Comparison of ENCODE assay signal across 19 cellular contexts in genomic region chr10:101683226-101683625, GRCh38. TPM values are rescaled to one million over a fixed set of nuclear protein-coding genes. Genes with fewer than 3 reads are reported as not detected.
DNase-seq lines count a peak whose midpoint lies in the region; ATAC-seq and TF ChIP-seq lines count a peak whose summit lies in the region.
"Had no signal": no experiment of that assay in that cellular context is flagged by ENCODE, and none has a peak within 500 bp of the region (broad histone marks: within the 10 kb centered on the region; RNA-seq: fewer than 3 reads in every experiment).

No MANE protein-coding gene starts in this region.

- in situ Hi-C loops in IMR-90 (cut with MboI; ENCODE audit: low sequenced_read_pairs): no loop called here

- H2BK120ac ChIP-seq in IMR-90 (ENCODE audit: low read depth, low read length): no peak overlapping the region

- no peak for TF ChIP-seq RAD21 in IMR-90 (IDR thresholded peaks at IDR 0.05; ENCODE audit: low read length)

- H2BK20ac ChIP-seq in IMR-90 (ENCODE audit: low read depth, low read length): no peak overlapping the region

- peaks cover 14% of the 10 kb centered on the region; the same call in 1 of the 2 replicates for H4K20me1 ChIP-seq in IMR-90 (ENCODE audit: insufficient read depth, low read length)

- no peaks in the 10 kb centered on the region for H3K27me3 Mint-ChIP-seq in dendritic cell treated with granulocyte-macrophage colony-stimulating factor and Interleukin-4, amounts not matched to agents 40 ng/mL and 50 ng/mL, for 4 days
- H3K27me3 Mint-ChIP-seq in nephron (ENCODE audit: low read depth): no peaks in the 10 kb centered on the region
- H3K27me3 Mint-ChIP-seq: T-cell had no signal

- no peak overlapping the region for H4K91ac ChIP-seq in IMR-90 (ENCODE audit: insufficient read depth, low read depth, low read length)

- H3K27ac Mint-ChIP-seq in dendritic cell treated with granulocyte-macrophage colony-stimulating factor and Interleukin-4, amounts not matched to agents 40 ng/mL and 50 ng/mL, for 4 days: peak overlapping the region; percentile 10
- peak overlapping the region in 2 of 3 experiments; percentile 21 to 66 for H3K27ac Mint-ChIP-seq in nephron
- H3K27ac Mint-ChIP-seq: T-cell had no signal

- no peak overlapping the region for H4K5ac ChIP-seq in IMR-90 (ENCODE audit: low read depth, low read length)

- no peak overlapping the region for H3K56ac ChIP-seq in IMR-90 (ENCODE audit: extremely low read depth, insufficient read depth, low read length)

- no peak overlapping the region for H3K23ac ChIP-seq in IMR-90 (ENCODE audit: low read depth, low read length)

- no peaks in the 10 kb centered on the region for H3K9me3 Mint-ChIP-seq in dendritic cell treated with granulocyte-macrophage colony-stimulating factor and Interleukin-4, amounts not matched to agents 40 ng/mL and 50 ng/mL, for 4 days
- no peaks in the 10 kb centered on the region for H3K9me3 Mint-ChIP-seq in nephron
- H3K9me3 Mint-ChIP-seq: T-cell had no signal

- dilution Hi-C loops in IMR-90 (cut with HindIII; ENCODE audit: low sequenced_read_pairs, unreplicated experiment): no loop called here

- H3K27me3 ChIP-seq in IMR-90 (ENCODE audit: control insufficient read depth, insufficient read depth, low read length) (no peaks in the 10 kb centered on the region), right atrium auricular region (no peaks in the 10 kb centered on the region)
- H3K27me3 ChIP-seq: foreskin keratinocyte had no signal

- TF ChIP-seq POLR2A in IMR-90 (IDR thresholded peaks at IDR 0.05; ENCODE audit: low read depth, low read length) (no peak), lower leg skin (IDR thresholded peaks at IDR 0.05) (no peak)

- H3K4me1 ChIP-seq in IMR-90 (ENCODE audit: control insufficient read depth, insufficient read depth, low read length): peaks cover 11% of the 10 kb centered on the region; the same call in 1 of the 2 replicates
- peaks cover 0 to 26% of the 10 kb centered on the region in 2 donors for H3K4me1 ChIP-seq in right atrium auricular region

- H2AFZ ChIP-seq in IMR-90 (replicated peaks; ENCODE audit: low read length, poor library complexity): no peak overlapping the region

- no peak overlapping the region for H2BK15ac ChIP-seq in IMR-90 (ENCODE audit: low read depth, low read length)

- no peak overlapping the region for H3K9ac ChIP-seq in IMR-90 (ENCODE audit: low read depth, low read length)

- no peak overlapping the region for H4K8ac ChIP-seq in IMR-90 (ENCODE audit: low read depth in 2 of 2, low read length in 2 of 2)

- peak; percentile 56 for ATAC-seq in IMR-90 (ENCODE audit: low read depth)
- ATAC-seq: foreskin keratinocyte, T-cell had no signal

- H3K4me3 ChIP-seq in IMR-90 (ENCODE audit: insufficient read depth, low read depth, low read length): no peak overlapping the region
- no peak overlapping the region for H3K4me3 ChIP-seq in right atrium auricular region
- no peak overlapping the region for H3K4me3 ChIP-seq in lower leg skin (ENCODE audit: low read depth, poor library complexity, severe bottlenecking)

- no TSS peak for BruUV-seq in IMR-90 (replicated peaks; lab: Mats Ljungman, UMichigan)

- H2AK5ac ChIP-seq in IMR-90 (ENCODE audit: low read depth, low read length): no peak overlapping the region

- H2BK5ac ChIP-seq in IMR-90 (ENCODE audit: low read depth, low read length, poor library complexity, severe bottlenecking): no peak overlapping the region

- no peak overlapping the region for H3K18ac ChIP-seq in IMR-90 (ENCODE audit: low read depth, low read length)

- no peak for TF ChIP-seq CTCF in IMR-90 (conservative IDR thresholded peaks at IDR 0.05; ENCODE audit: low read depth, low read length)
- no peak for TF ChIP-seq CTCF in nephron (IDR thresholded peaks at IDR 0.05; ENCODE audit: unreplicated experiment in 3 of 3)
- no peak for TF ChIP-seq CTCF in right atrium auricular region (IDR thresholded peaks at IDR 0.05)
- TF ChIP-seq CTCF in lower leg skin (IDR thresholded peaks at IDR 0.05): no peak

- H2AK9ac ChIP-seq in IMR-90 (replicated peaks; ENCODE audit: low read depth, low read length, poor library complexity): no peak overlapping the region

- H3K79me1 ChIP-seq in IMR-90 (ENCODE audit: low read depth in 1 of 2, low read length in 2 of 2): peaks cover 34 to 46% of the 10 kb centered on the region in 2 experiments

- intact Hi-C loops in IMR-90 (cut with micrococcal nuclease): no loop called here
- intact Hi-C loops in dendritic cell treated with granulocyte-macrophage colony-stimulating factor and Interleukin-4, amounts not matched to agents 40 ng/mL and 50 ng/mL, for 4 days (cut with micrococcal nuclease): no loop called here
- intact Hi-C loops in lower leg skin (cut with DNase I; ENCODE audit: low total_unique reads): no loop called here

- no peak overlapping the region for H3K4ac ChIP-seq in IMR-90 (ENCODE audit: low read depth, low read length)

- H3K4me2 ChIP-seq in IMR-90 (ENCODE audit: low read depth, low read length): no peak overlapping the region

- H3K36me3 ChIP-seq in IMR-90 (ENCODE audit: control insufficient read depth, insufficient read depth, low read length) (no peaks in the 10 kb centered on the region; the same call in 1 of the 2 replicates), right atrium auricular region (no peaks in the 10 kb centered on the region)

- 88% methylated on average over 2 of the region's 3 CpGs; no CpG with 5 or more reads in 1 of the 2 experiments for WGBS in IMR-90 (ENCODE audit: extremely low coverage in 2 of 2, insufficient read length in 1 of 2), 2 experiments
- 94 to 98% methylated on average over 3 of the region's 3 CpGs for WGBS in lower leg skin, 2 donors

- H3K27ac ChIP-seq in IMR-90 (ENCODE audit: insufficient read depth, low read length): no peak overlapping the region
- no peak overlapping the region for H3K27ac ChIP-seq in right atrium auricular region
- H3K27ac ChIP-seq: foreskin keratinocyte, VCaP had no signal

- H3K36me3 Mint-ChIP-seq in dendritic cell treated with granulocyte-macrophage colony-stimulating factor and Interleukin-4, amounts not matched to agents 40 ng/mL and 50 ng/mL, for 4 days (ENCODE audit: low read depth): peaks cover 17% of the 10 kb centered on the region
- peaks cover 20% of the 10 kb centered on the region for H3K36me3 Mint-ChIP-seq in nephron (ENCODE audit: low read depth)

- H3K14ac ChIP-seq in IMR-90 (replicated peaks; ENCODE audit: low read depth, low read length): no peak overlapping the region

- peak; percentile 77 for DNase-seq in EH (ENCODE audit: low read depth)
- peak; percentile 24 for DNase-seq in IMR-90
- no peak for DNase-seq in DMS 273 (lab: John Stamatoyannopoulos, UW; ENCODE audit: unreplicated experiment)
- DNase-seq in right atrium auricular region (ENCODE audit: low spot score): no peak
- no peak for DNase-seq in HPDE6-E6E7 (ENCODE audit: extremely low spot score)
- no peak for DNase-seq in lower leg skin (ENCODE audit: low spot score in 2 of 2)
- DNase-seq: activated CD4-positive, alpha-beta T cell treated with anti-CD3 and anti-CD28 coated beads, Interleukin-2, amount 50 U/mL, for 4 hours; activated naive CD4-positive, alpha-beta T cell; activated T-cell treated with anti-CD3 and anti-CD28 coated beads for 4 hours; COR-L47; foreskin keratinocyte; hypothalamus; NCI-H226; occipital lobe; stimulated activated CD4-positive, alpha-beta T cell treated with anti-CD3 and anti-CD28 coated beads, Interleukin-4, amount 100 ng/mL, for 1 hour; T-cell had no signal

- H3K4me3 Mint-ChIP-seq in dendritic cell treated with granulocyte-macrophage colony-stimulating factor and Interleukin-4, amounts not matched to agents 40 ng/mL and 50 ng/mL, for 4 days: no peak overlapping the region
- no peak overlapping the region for H3K4me3 Mint-ChIP-seq in nephron
- H3K4me3 Mint-ChIP-seq: T-cell had no signal

- peaks cover 21% of the 10 kb centered on the region for H3K4me1 Mint-ChIP-seq in dendritic cell treated with granulocyte-macrophage colony-stimulating factor and Interleukin-4, amounts not matched to agents 40 ng/mL and 50 ng/mL, for 4 days (ENCODE audit: low read depth)
- peaks cover 49% of the 10 kb centered on the region for H3K4me1 Mint-ChIP-seq in nephron

- H3K9me3 ChIP-seq in IMR-90 (ENCODE audit: control insufficient read depth, insufficient read depth, low read length) (no peaks in the 10 kb centered on the region), right atrium auricular region (no peaks in the 10 kb centered on the region)

- POLR2A ChIA-PET in IMR-90 (lab: Charles Lee; ENCODE audit: unreplicated experiment): no interaction called here

- CTCF ChIA-PET in IMR-90 (lab: Yijun Ruan, JAX): interaction anchor here (0.6 to 1.2 kb wide), 3 partner anchors 11 to 34 kb away, joined by 3 to 6 read pairs (median 4); no protein-coding TSS in a partner anchor

- H3K9me1 ChIP-seq in IMR-90 (ENCODE audit: insufficient read depth, low read length): no peaks in the 10 kb centered on the region; the same call in 1 of the 2 replicates

TF ChIP-seq in IMR-90, 13 proteins besides CTCF, POLR2A, EP300 and RAD21 (continues in another document):
- TF ChIP-seq NFE2L2 (IDR thresholded peaks at IDR 0.05; ENCODE audit: low read depth, low read length) (no peak), MAZ (IDR thresholded peaks at IDR 0.05; ENCODE audit: borderline replicate concordance, low read depth, low read length) (no peak), BHLHE40 (IDR thresholded peaks at IDR 0.05; ENCODE audit: low read depth, low read length) (no peak), CHD1 (IDR thresholded peaks at IDR 0.05; ENCODE audit: low read depth, low read length) (no peak), MXI1 (IDR thresholded peaks at IDR 0.05; ENCODE audit: borderline replicate concordance, low read depth, low read length) (no peak), CEBPB (IDR thresholded peaks at IDR 0.05; ENCODE audit: low read depth, low read length) (no peak), FOS (IDR thresholded peaks at IDR 0.05; ENCODE audit: low read depth, low read length) (no peak), SMC3 (IDR thresholded peaks at IDR 0.05; ENCODE audit: low read depth, low read length) (no peak), ELK1 (IDR thresholded peaks at IDR 0.05; ENCODE audit: borderline replicate concordance, low read depth, low read length) (no peak)

RNA-seq across cellular contexts. Expression of gene FBXW4, which starts 11.7 kb away (rescaled TPM):
- 26.7 and 31.7 TPM in 2 replicates for total RNA-seq in IMR-90 (2012; rRNA removed)
- polyA plus RNA-seq in IMR-90 (2012; rRNA removed): 16.3 and 19.3 TPM in 2 replicates
- 14.4 and 17.9 TPM in 2 replicates for polyA plus RNA-seq in IMR-90 (2012; cell fraction: cytosol; rRNA removed)
- polyA plus RNA-seq in IMR-90 (2012; cell fraction: nucleus; rRNA removed; ENCODE audit: low replicate concordance): 30.8 and 34.5 TPM in 2 replicates
- total RNA-seq in right atrium auricular region: 10 to 100 TPM; 75.2 to 95.1 TPM
- 100 to 1,000 TPM in 1 of 4 donors, 10 to 100 TPM in 3; 51.9 to 102 (median 69.6) TPM for total RNA-seq in lower leg skin

Comparison
In these comparisons a context has a peak if more than half of its experiments do, and no peak if none do; other contexts are left out.
1. DNase-seq: peak in EH (single experiment) and IMR-90 (single experiment); none in DMS 273 (single experiment), right atrium auricular region (single experiment), HPDE6-E6E7 (single experiment) and lower leg skin (0 of 2).